Comparison of ENCODE assay signal across 12 cellular contexts in genomic region chr2:65630643-65631042, GRCh38.
DNase-seq lines count a peak whose midpoint lies in the region; ATAC-seq, FAIRE-seq and TF ChIP-seq lines count a peak whose summit lies in the region.
"Had no signal": no experiment of that assay in that cellular context is flagged by ENCODE, and none has a peak within 500 bp of the region (broad histone marks: within the 10 kb centered on the region; RNA-seq: fewer than 3 reads in every experiment).

No MANE protein-coding gene starts in this region.

- H3K27ac ChIP-seq in foreskin keratinocyte: peak overlapping the region; percentile 25

- H3K27ac Mint-ChIP-seq in activated T-cell treated with anti-CD3 and anti-CD28 coated beads, Interleukin-2, amount 50 U/mL, for 24 hours: no peak overlapping the region

- no peaks in the 10 kb centered on the region for H3K36me3 Mint-ChIP-seq in activated T-cell treated with anti-CD3 and anti-CD28 coated beads, Interleukin-2, amount 50 U/mL, for 24 hours (ENCODE audit: low read depth)

- FAIRE-seq in urothelium cell line (lab: Jason Lieb, UNC): peak; percentile 95
- no peak for FAIRE-seq in D721Med (lab: Jason Lieb, UNC)
- FAIRE-seq: endothelial cell of umbilical vein, islet of Langerhans had no signal

- H3K27me3 Mint-ChIP-seq in activated T-cell treated with anti-CD3 and anti-CD28 coated beads, Interleukin-2, amount 50 U/mL, for 24 hours: peaks cover 6% of the 10 kb centered on the region

- ATAC-seq in SK-N-SH treated with all-trans-retinoic acid at 6 μM for 48 hours (peak; percentile 98), foreskin keratinocyte (peak; percentile 87)
- ATAC-seq: PC-3 had no signal

- no peak overlapping the region for H3K4me3 Mint-ChIP-seq in activated T-cell treated with anti-CD3 and anti-CD28 coated beads, Interleukin-2, amount 50 U/mL, for 24 hours

- DNase-seq in HPDE6-E6E7 (ENCODE audit: extremely low spot score): peak; percentile 23
- DNase-seq in foreskin keratinocyte: peak; percentile 80 to 91
- DNase-seq in urothelium cell line (ENCODE audit: low spot score): peak; percentile 77
- no peak for DNase-seq in D721Med (ENCODE audit: insufficient read length, low spot score)
- no peak for DNase-seq in activated T-cell treated with anti-CD3 and anti-CD28 coated beads, Interleukin-2, amount 50 U/mL, for 24 hours
- DNase-seq in activated CD4-positive, alpha-beta T cell treated with anti-CD3 and anti-CD28 coated beads, Interleukin-2, amount 50 U/mL, for 1 hour: no peak
- DNase-seq: aorta, NCI-H2107, PC-3 had no signal

- H3K27me3 ChIP-seq in foreskin keratinocyte: peaks cover 2% of the 10 kb centered on the region

- H3K4me1 ChIP-seq in foreskin keratinocyte: no peaks in the 10 kb centered on the region

- no peaks in the 10 kb centered on the region for H3K4me1 Mint-ChIP-seq in activated T-cell treated with anti-CD3 and anti-CD28 coated beads, Interleukin-2, amount 50 U/mL, for 24 hours (ENCODE audit: low read depth)

- H3K9me3 Mint-ChIP-seq in activated T-cell treated with anti-CD3 and anti-CD28 coated beads, Interleukin-2, amount 50 U/mL, for 24 hours: no peaks in the 10 kb centered on the region

- TF ChIP-seq CTCF in foreskin keratinocyte (conservative IDR thresholded peaks at IDR 0.05) (no peak), D721Med (IDR thresholded peaks at IDR 0.05; ENCODE audit: insufficient read depth, missing control alignments) (no peak)

TF ChIP-seq in SK-N-SH treated with all-trans-retinoic acid at 6 μM for 48 hours, 23 proteins besides CTCF, POLR2A, EP300 and RAD21:
- TF ChIP-seq ZFP3 (CRISPR knock-in tag; IDR thresholded peaks at IDR 0.05) (no peak), ISL1 (CRISPR knock-in tag; IDR thresholded peaks at IDR 0.05) (peak; percentile 81), POU6F1 (CRISPR knock-in tag; IDR thresholded peaks at IDR 0.05; ENCODE audit: borderline replicate concordance, low read depth) (no peak), ZNF70 (CRISPR knock-in tag; IDR thresholded peaks at IDR 0.05) (no peak), PPARA (CRISPR knock-in tag; IDR thresholded peaks at IDR 0.05; ENCODE audit: borderline replicate concordance) (no peak), ESRRG (CRISPR knock-in tag; IDR thresholded peaks at IDR 0.05) (no peak)
- TF ChIP-seq, protein P1, sequence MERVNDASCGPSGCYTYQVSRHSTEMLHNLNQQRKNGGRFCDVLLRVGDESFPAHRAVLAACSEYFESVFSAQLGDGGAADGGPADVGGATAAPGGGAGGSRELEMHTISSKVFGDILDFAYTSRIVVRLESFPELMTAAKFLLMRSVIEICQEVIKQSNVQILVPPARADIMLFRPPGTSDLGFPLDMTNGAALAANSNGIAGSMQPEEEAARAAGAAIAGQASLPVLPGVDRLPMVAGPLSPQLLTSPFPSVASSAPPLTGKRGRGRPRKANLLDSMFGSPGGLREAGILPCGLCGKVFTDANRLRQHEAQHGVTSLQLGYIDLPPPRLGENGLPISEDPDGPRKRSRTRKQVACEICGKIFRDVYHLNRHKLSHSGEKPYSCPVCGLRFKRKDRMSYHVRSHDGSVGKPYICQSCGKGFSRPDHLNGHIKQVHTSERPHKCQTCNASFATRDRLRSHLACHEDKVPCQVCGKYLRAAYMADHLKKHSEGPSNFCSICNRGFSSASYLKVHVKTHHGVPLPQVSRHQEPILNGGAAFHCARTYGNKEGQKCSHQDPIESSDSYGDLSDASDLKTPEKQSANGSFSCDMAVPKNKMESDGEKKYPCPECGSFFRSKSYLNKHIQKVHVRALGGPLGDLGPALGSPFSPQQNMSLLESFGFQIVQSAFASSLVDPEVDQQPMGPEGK (CRISPR knock-in tag; IDR thresholded peaks at IDR 0.05; ENCODE audit: borderline replicate concordance): peak; percentile 61; the same call in 1 of the 2 replicates
- TF ChIP-seq, protein P2, sequence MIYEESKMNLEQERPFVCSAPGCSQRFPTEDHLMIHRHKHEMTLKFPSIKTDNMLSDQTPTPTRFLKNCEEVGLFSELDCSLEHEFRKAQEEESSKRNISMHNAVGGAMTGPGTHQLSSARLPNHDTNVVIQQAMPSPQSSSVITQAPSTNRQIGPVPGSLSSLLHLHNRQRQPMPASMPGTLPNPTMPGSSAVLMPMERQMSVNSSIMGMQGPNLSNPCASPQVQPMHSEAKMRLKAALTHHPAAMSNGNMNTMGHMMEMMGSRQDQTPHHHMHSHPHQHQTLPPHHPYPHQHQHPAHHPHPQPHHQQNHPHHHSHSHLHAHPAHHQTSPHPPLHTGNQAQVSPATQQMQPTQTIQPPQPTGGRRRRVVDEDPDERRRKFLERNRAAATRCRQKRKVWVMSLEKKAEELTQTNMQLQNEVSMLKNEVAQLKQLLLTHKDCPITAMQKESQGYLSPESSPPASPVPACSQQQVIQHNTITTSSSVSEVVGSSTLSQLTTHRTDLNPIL (CRISPR knock-in tag; IDR thresholded peaks at IDR 0.05; ENCODE audit: low read depth): peak; percentile 22; the same call in 1 of the 2 replicates

Comparison
In these comparisons a context has a peak if more than half of its experiments do, and no peak if none do; other contexts are left out.
1. DNase-seq: peak in HPDE6-E6E7 (single experiment), foreskin keratinocyte (2 of 2) and urothelium cell line (single experiment); none in D721Med (single experiment), activated T-cell treated with anti-CD3 and anti-CD28 coated beads, Interleukin-2, amount 50 U/mL, for 24 hours (single experiment) and activated CD4-positive, alpha-beta T cell treated with anti-CD3 and anti-CD28 coated beads, Interleukin-2, amount 50 U/mL, for 1 hour (single experiment).